Comparison of ENCODE assay signal across 8 cellular contexts in genomic region chrX:30735839-30736238, GRCh38.
DNase-seq lines count a peak whose midpoint lies in the region; ATAC-seq and TF ChIP-seq lines count a peak whose summit lies in the region.

No MANE protein-coding gene starts in this region.

- CTCF ChIA-PET in RWPE1 (lab: Yijun Ruan, JAX) = interaction anchor here (0.5 to 0.6 kb wide), 3 partner anchors 57 to 409 kb away, joined by 3 to 4 read pairs (median 4); no protein-coding TSS in a partner anchor

- TF ChIP-seq CTCF in RWPE1 (conservative IDR thresholded peaks at IDR 0.05; ENCODE audit: low read depth) (peak; percentile 68), retinal pigment epithelial cell (conservative IDR thresholded peaks at IDR 0.05; ENCODE audit: low read depth, low read length) (peak; percentile 75)

- H3K4me3 ChIP-seq in retinal pigment epithelial cell (ENCODE audit: low read length) = no peak overlapping the region

- peak; percentile 86 for ATAC-seq in GM21381 (IDR thresholded peaks at IDR 0.05; ENCODE audit: unreplicated experiment)

- DNase-seq in EH (ENCODE audit: low read depth) (peak; percentile 64), HT1080 (ENCODE audit: low read depth) (peak; percentile 64), RWPE1 (ENCODE audit: low spot score) (peak; percentile 29), glomerular endothelial cell (ENCODE audit: extremely low read depth, low read depth, low spot score) (peak; percentile 31), retinal pigment epithelial cell (ENCODE audit: low read depth) (no peak), mesenteric fat pad (ENCODE audit: low spot score) (no peak)
- peak; percentile 40 to 47 for DNase-seq in activated T-helper 1 cell treated with anti-CD3 and anti-CD28 coated beads, Interleukin-2, amount 50 U/mL, for 16 hours (ENCODE audit: low read depth in 1 of 2, low spot score in 1 of 2)

- POLR2A ChIA-PET in RWPE1 (lab: Yijun Ruan, JAX; ENCODE audit: low non-redundant PET) = no interaction called here

- H3K27ac ChIP-seq in RWPE1 = no peak overlapping the region

Comparison
In these comparisons a context has a peak if more than half of its experiments do, and no peak if none do; other contexts are left out.
1. DNase-seq: peak in EH (single experiment), HT1080 (single experiment), RWPE1 (single experiment), activated T-helper 1 cell treated with anti-CD3 and anti-CD28 coated beads, Interleukin-2, amount 50 U/mL, for 16 hours (2 of 2) and glomerular endothelial cell (single experiment); none in retinal pigment epithelial cell (single experiment) and mesenteric fat pad (single experiment).